Comparison of ENCODE assay signal across 8 cellular contexts in the genomic region with DNA sequence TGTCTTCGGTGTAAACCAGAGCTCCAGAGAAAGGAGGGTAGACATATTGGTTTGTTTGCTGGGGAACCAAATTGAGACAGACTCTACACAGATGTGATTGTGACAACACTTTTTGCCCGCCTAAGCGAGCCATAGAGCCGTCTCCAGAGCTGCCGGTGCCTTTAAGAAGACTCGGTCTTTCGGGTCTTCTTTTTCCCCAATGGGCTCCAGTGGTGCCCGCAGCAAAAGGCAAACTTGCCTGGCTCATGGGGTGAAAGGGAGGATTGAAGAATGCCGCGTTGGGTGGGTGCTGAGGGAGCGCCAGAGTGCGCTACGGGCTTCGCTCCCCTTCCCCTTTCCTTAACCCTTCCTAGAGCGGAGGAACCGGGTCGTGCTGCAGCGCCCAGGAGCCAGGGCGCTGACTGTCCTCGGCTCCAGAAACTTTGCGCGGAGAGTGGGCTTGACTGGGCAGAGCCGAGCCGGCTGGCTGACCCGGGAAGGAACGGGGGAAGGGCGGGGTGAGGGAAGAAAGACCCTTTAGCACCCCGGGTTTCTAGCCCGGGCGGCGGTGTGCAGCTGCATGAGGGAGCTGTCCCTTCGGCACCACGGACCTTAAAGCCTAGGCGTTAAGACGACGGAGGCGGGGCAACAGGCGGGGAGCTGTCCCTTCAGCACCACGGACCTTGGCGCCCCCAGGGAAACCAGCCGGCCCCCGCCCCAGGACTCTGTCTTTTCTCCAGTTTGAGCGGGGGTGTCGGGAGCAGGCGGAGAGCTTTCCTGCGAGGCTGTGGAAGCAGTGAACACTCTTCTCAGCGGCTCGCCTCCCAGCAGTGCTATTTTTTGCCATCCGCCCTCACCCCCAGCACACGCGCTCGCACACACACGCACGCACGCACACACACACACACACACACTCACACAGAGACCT. TPM values are rescaled to one million over a fixed set of nuclear protein-coding genes. Genes with fewer than 3 reads are reported as not detected.
DNase-seq lines count a peak whose midpoint lies in the region; ATAC-seq, FAIRE-seq and TF ChIP-seq lines count a peak whose summit lies in the region.

A gene (plus strand): TSS at position 890 of the 907 bp plus-strand sequence. CDS start 420 bp downstream, outside the sequence.

- dilution Hi-C loops in endothelial cell of umbilical vein (cut with MboI; ENCODE audit: extremely low pct_ligation_motif_present, low sequenced_read_pairs) = no loop called here

- TF ChIP-seq POLR2A in endothelial cell of umbilical vein (IDR thresholded peaks at IDR 0.05; ENCODE audit: low read depth, low read length) = no peak

- H4K20me1 ChIP-seq in endothelial cell of umbilical vein (replicated peaks; ENCODE audit: control insufficient read depth, extremely low read depth, insufficient read depth, low read length) = no peaks in the 10 kb centered on the region

- TF ChIP-seq CTCF in endothelial cell of umbilical vein (IDR thresholded peaks at IDR 0.05; ENCODE audit: extremely low read depth in 1 of 2, insufficient read depth in 1 of 2, low read depth in 1 of 2, low read length in 2 of 2) (no peak), neural crest cell (conservative IDR thresholded peaks at IDR 0.05) (no peak)

- CTCF ChIA-PET in activated CD4-positive, alpha-beta memory T cell treated with anti-CD3 and anti-CD28 coated beads, Interleukin-2, amount 10 ng/mL, durations not matched to agents 7 days and 5 days (lab: Charles Lee) = interaction anchor here (1.1 to 4.6 kb wide), 4 partner anchors 183 to 249 kb away, joined by 4 to 43 read pairs (median 10); no protein-coding TSS in a partner anchor
- CTCF ChIA-PET in endothelial cell of umbilical vein (lab: Charles Lee) = interaction anchor here (0.6 to 7.9 kb wide), 6 partner anchors 104 to 655 kb away, joined by 3 to 512 read pairs (median 7); no protein-coding TSS in a partner anchor

- H3K4me2 ChIP-seq in endothelial cell of umbilical vein (ENCODE audit: insufficient read depth, low read length) = no peak within 1 kb of the TSS

- peaks cover 46% of the 10 kb centered on the region for H3K27me3 Mint-ChIP-seq in activated CD4-positive, alpha-beta memory T cell treated with anti-CD3 and anti-CD28 coated beads, Interleukin-2, amount 10 ng/mL, durations not matched to agents 7 days and 5 days
- peaks cover 91% of the 10 kb centered on the region for H3K27me3 Mint-ChIP-seq in neural crest cell (ENCODE audit: low read depth)

- no peaks in the 10 kb centered on the region for H3K27me3 ChIP-seq in endothelial cell of umbilical vein (ENCODE audit: control insufficient read depth in 2 of 2, insufficient read depth in 2 of 2, low read length in 2 of 2)

- H3K27ac Mint-ChIP-seq in activated CD4-positive, alpha-beta memory T cell treated with anti-CD3 and anti-CD28 coated beads, Interleukin-2, amount 10 ng/mL, durations not matched to agents 7 days and 5 days = no peak within 1 kb of the TSS
- H3K27ac Mint-ChIP-seq in neural crest cell (ENCODE audit: unreplicated experiment) = no peak within 1 kb of the TSS

- BruUV-seq in endothelial cell of umbilical vein (replicated peaks; lab: Mats Ljungman, UMichigan) = no TSS peak

- no peaks in the 10 kb centered on the region for H3K79me2 ChIP-seq in endothelial cell of umbilical vein (ENCODE audit: control insufficient read depth, insufficient read depth, low read length)

- no peaks in the 10 kb centered on the region for H3K36me3 ChIP-seq in endothelial cell of umbilical vein (ENCODE audit: control insufficient read depth in 2 of 2, extremely low read depth in 1 of 2, insufficient read depth in 2 of 2, low read length in 2 of 2)

- H3K9ac ChIP-seq in endothelial cell of umbilical vein (replicated peaks; ENCODE audit: extremely low read depth, insufficient read depth, low read length) = no peak within 1 kb of the TSS

- no peaks in the 10 kb centered on the region for H3K4me1 Mint-ChIP-seq in activated CD4-positive, alpha-beta memory T cell treated with anti-CD3 and anti-CD28 coated beads, Interleukin-2, amount 10 ng/mL, durations not matched to agents 7 days and 5 days
- H3K4me1 Mint-ChIP-seq in neural crest cell = peaks cover 4% of the 10 kb centered on the region

- H3K9me3 Mint-ChIP-seq in activated CD4-positive, alpha-beta memory T cell treated with anti-CD3 and anti-CD28 coated beads, Interleukin-2, amount 10 ng/mL, durations not matched to agents 7 days and 5 days = no peaks in the 10 kb centered on the region
- H3K9me3 Mint-ChIP-seq in neural crest cell = no peaks in the 10 kb centered on the region

- no peaks in the 10 kb centered on the region for H3K9me1 ChIP-seq in endothelial cell of umbilical vein (replicated peaks; ENCODE audit: control insufficient read depth, extremely low read depth, insufficient read depth, low read length)

- no peak within 1 kb of the TSS for H3K4me3 Mint-ChIP-seq in activated CD4-positive, alpha-beta memory T cell treated with anti-CD3 and anti-CD28 coated beads, Interleukin-2, amount 10 ng/mL, durations not matched to agents 7 days and 5 days
- no peak within 1 kb of the TSS for H3K4me3 Mint-ChIP-seq in neural crest cell

- intact Hi-C loops in endothelial cell of umbilical vein (cut with micrococcal nuclease) = loop anchor here (2.0 kb wide), 1 partner anchor 105 kb away; no protein-coding TSS in a partner anchor

- no peak for ATAC-seq in GM21423 (IDR thresholded peaks at IDR 0.05; ENCODE audit: unreplicated experiment)
- ATAC-seq in GM19397 (IDR thresholded peaks at IDR 0.05; ENCODE audit: unreplicated experiment) = no peak

- FAIRE-seq in endothelial cell of umbilical vein (lab: Jason Lieb, UNC) = peak; percentile 81

- no peaks in the 10 kb centered on the region for H3K4me1 ChIP-seq in endothelial cell of umbilical vein (ENCODE audit: control insufficient read depth, extremely low read depth, insufficient read depth, low read length)

- H3K36me3 Mint-ChIP-seq in activated CD4-positive, alpha-beta memory T cell treated with anti-CD3 and anti-CD28 coated beads, Interleukin-2, amount 10 ng/mL, durations not matched to agents 7 days and 5 days (ENCODE audit: low read depth) = no peaks in the 10 kb centered on the region
- no peaks in the 10 kb centered on the region for H3K36me3 Mint-ChIP-seq in neural crest cell (ENCODE audit: low read depth)

- POLR2A ChIA-PET in activated CD4-positive, alpha-beta memory T cell treated with anti-CD3 and anti-CD28 coated beads, Interleukin-2, amount 10 ng/mL, durations not matched to agents 7 days and 5 days (lab: Charles Lee) = interaction anchor here (0.6 to 1.1 kb wide), 2 partner anchors 185 to 305 kb away, joined by 3 to 4 read pairs; no protein-coding TSS in a partner anchor
- POLR2A ChIA-PET in endothelial cell of umbilical vein (lab: Charles Lee) = no interaction called here

- H2AFZ ChIP-seq in endothelial cell of umbilical vein (ENCODE audit: low read depth, low read length) = no peak within 1 kb of the TSS

- H3K27ac ChIP-seq in endothelial cell of umbilical vein (ENCODE audit: insufficient read depth, low read depth, low read length) = no peak within 1 kb of the TSS

- no peaks in the 10 kb centered on the region for H3K9me3 ChIP-seq in endothelial cell of umbilical vein (replicated peaks; ENCODE audit: control insufficient read depth, insufficient read depth, low read length)

- no peak within 1 kb of the TSS for H3K4me3 ChIP-seq in Jurkat, Clone E6-1 (ENCODE audit: low read length)
- H3K4me3 ChIP-seq in endothelial cell of umbilical vein (replicated peaks in 1 of 3; ENCODE audit: insufficient read depth in 1 of 3, low read depth in 1 of 3, low read length in 3 of 3) = no peak within 1 kb of the TSS

- DNase-seq in AG20443 (ENCODE audit: low spot score) (peak; percentile 39), endothelial cell of umbilical vein (ENCODE audit: low read depth, low spot score) (peak; percentile 30), neural crest cell (ENCODE audit: low read depth, low spot score) (peak; percentile 70), NCI-H446 (lab: John Stamatoyannopoulos, UW) (no peak)
- peak; percentile 74 for DNase-seq in Jurkat, Clone E6-1 (ENCODE audit: low read depth, low spot score)
- peak; percentile 69 for DNase-seq in activated CD4-positive, alpha-beta memory T cell treated with anti-CD3 and anti-CD28 coated beads, Interleukin-2, amount 10 ng/mL, durations not matched to agents 7 days and 5 days

TF ChIP-seq in endothelial cell of umbilical vein, 7 proteins besides CTCF, POLR2A, EP300 and RAD21:
- TF ChIP-seq JUN (IDR thresholded peaks at IDR 0.05; ENCODE audit: borderline replicate concordance, insufficient read depth, insufficient read length, low read depth) (no peak), EZH2 (IDR thresholded peaks at IDR 0.05; ENCODE audit: borderline replicate concordance, low read depth, low read length, severe bottlenecking) (no peak), POLR2AphosphoS5 (IDR thresholded peaks at IDR 0.05; ENCODE audit: insufficient read depth, low read depth, low read length) (no peak), MYC (IDR thresholded peaks at IDR 0.05; ENCODE audit: low read depth, low read length) (no peak), FOS (IDR thresholded peaks at IDR 0.05; ENCODE audit: borderline replicate concordance, insufficient read depth, low read length) (no peak), GATA2 (IDR thresholded peaks at IDR 0.05; ENCODE audit: insufficient read depth, insufficient read length, low read depth, low read length) (no peak)
- TF ChIP-seq, protein P1, sequence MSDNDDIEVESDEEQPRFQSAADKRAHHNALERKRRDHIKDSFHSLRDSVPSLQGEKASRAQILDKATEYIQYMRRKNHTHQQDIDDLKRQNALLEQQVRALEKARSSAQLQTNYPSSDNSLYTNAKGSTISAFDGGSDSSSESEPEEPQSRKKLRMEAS (IDR thresholded peaks at IDR 0.05; ENCODE audit: insufficient read depth, insufficient read length) = no peak

RNA-seq across cellular contexts. Expression of the gene that starts here (rescaled TPM):
- not detected for polyA plus RNA-seq in Jurkat, Clone E6-1 (2012; ENCODE audit: insufficient read depth, insufficient read length)
- not detected for total RNA-seq in activated CD4-positive, alpha-beta memory T cell treated with anti-CD3 and anti-CD28 coated beads, Interleukin-2, amount 10 ng/mL, durations not matched to agents 7 days and 5 days
- not detected in 2 replicates for total RNA-seq in endothelial cell of umbilical vein
- not detected in 2 replicates for polyA plus RNA-seq in endothelial cell of umbilical vein
- not detected in 2 replicates for polyA plus RNA-seq in endothelial cell of umbilical vein (2011; cell fraction: cytosol; rRNA removed)
- polyA plus RNA-seq in endothelial cell of umbilical vein (2011; cell fraction: nucleus; rRNA removed) = not detected in 2 replicates
- not detected in 2 replicates for polyA plus RNA-seq in endothelial cell of umbilical vein (2012)
- not detected in 2 replicates for polyA minus RNA-seq in endothelial cell of umbilical vein
- polyA minus RNA-seq in endothelial cell of umbilical vein (2011; cell fraction: cytosol; rRNA and poly(A)+ RNA removed) = not detected
- not detected in 2 replicates for polyA minus RNA-seq in endothelial cell of umbilical vein (2011; cell fraction: nucleus; rRNA and poly(A)+ RNA removed)
- total RNA-seq in neural crest cell = not detected in 2 replicates

Comparison
In these comparisons a context has a peak if more than half of its experiments do, and no peak if none do; other contexts are left out.
1. Peak in DNase-seq in activated CD4-positive, alpha-beta memory T cell treated with anti-CD3 and anti-CD28 coated beads, Interleukin-2, amount 10 ng/mL, durations not matched to agents 7 days and 5 days; RNA of the gene not detected or under 1 TPM.
2. Peak in DNase-seq in endothelial cell of umbilical vein; RNA of the gene not detected or under 1 TPM.
3. Peak in DNase-seq in neural crest cell; RNA of the gene not detected or under 1 TPM.
4. DNase-seq: peak in AG20443 (single experiment) and Jurkat, Clone E6-1 (single experiment); none in NCI-H446 (0 of 2).